24 cellular contexts compared by ENCODE assay signal in the genomic region with DNA sequence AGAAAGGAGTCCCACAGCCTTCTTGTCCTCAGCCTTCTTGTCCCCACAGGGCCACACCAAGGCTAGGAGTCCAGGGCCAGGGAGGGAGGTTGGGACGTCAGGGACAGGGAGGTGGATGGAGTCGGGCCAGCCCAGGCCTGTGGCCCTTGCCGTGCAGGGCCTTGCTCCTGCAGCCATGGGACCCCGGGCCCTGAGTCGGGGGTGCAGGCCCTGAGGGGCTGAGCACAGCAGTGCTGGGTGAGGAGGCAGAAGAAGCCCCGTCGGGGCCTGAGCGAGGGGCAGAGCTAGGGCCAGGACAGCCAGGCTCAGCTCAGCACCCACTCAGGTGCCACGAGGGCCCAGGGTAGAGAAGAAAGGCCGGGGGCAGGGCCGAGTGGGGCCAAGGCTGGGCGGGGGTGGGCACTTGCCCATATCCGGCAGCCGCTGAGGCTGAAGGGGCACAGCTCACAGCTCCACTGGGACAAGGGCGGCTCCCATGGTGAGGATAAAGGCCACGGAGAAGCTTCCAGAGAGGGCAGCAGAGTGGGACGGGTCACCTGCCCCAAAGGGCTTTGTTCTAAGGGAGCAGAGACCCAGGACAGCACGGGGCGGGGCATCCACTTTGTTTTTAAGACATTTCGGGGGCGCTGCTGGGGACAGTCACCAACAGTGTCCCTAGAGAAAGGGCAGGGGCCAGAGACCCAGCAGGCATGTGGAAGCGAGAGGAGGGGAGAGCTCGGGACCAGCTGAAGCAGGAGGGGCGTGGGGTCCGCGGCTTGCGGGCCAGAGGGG. TPM values are rescaled to one million over a fixed set of nuclear protein-coding genes. Genes with fewer than 3 reads are reported as not detected.
DNase-seq lines count a peak whose midpoint lies in the region; ATAC-seq lines count a peak whose summit lies in the region.
"Had no signal": no experiment of that assay in that cellular context is flagged by ENCODE, and none has a peak within 500 bp of the region (broad histone marks: within the 10 kb centered on the region; RNA-seq: fewer than 3 reads in every experiment).

No MANE protein-coding gene starts in this region.

- H3K27ac Mint-ChIP-seq in immature natural killer cell: peak overlapping the region in 4 of 6 donors; percentile 17 to 71 (median 64)
- H3K27ac Mint-ChIP-seq: CD4-positive, alpha-beta memory T cell had no signal

- WGBS in right cardiac atrium: 89% methylated on average over 27 of the region's 27 CpGs
- no CpG with 5 or more reads among the region's 27 CpGs for WGBS in trophoblast cell (ENCODE audit: extremely low coverage, insufficient coverage, insufficient read length)

- no peak overlapping the region for H3K9ac ChIP-seq in trophoblast cell (ENCODE audit: low read length)

- H3K4me3 ChIP-seq in right cardiac atrium (ENCODE audit: low read length) (no peak overlapping the region), trophoblast cell (ENCODE audit: low read depth, low read length) (no peak overlapping the region)
- H3K4me3 ChIP-seq: PC-9 had no signal

- ATAC-seq in Right ventricle myocardium superior (ENCODE audit: poor library complexity) (no peak), right cardiac atrium (no peak)

- H3K18ac ChIP-seq in trophoblast cell (ENCODE audit: low read length): no peak overlapping the region

- H2AFZ ChIP-seq in trophoblast cell (ENCODE audit: insufficient read depth, low read length, poor library complexity): no peak overlapping the region
- H2AFZ ChIP-seq: PC-9 had no signal

- H4K8ac ChIP-seq in trophoblast cell (ENCODE audit: low read depth, low read length): no peak overlapping the region

- H3K36me3 ChIP-seq in trophoblast cell (ENCODE audit: control insufficient read depth in 1 of 2, insufficient read depth in 2 of 2, low read length in 2 of 2): no peaks in the 10 kb centered on the region
- H3K36me3 ChIP-seq: BE2C had no signal

- no peak overlapping the region for H3K23ac ChIP-seq in trophoblast cell (ENCODE audit: low read length)

- H3K4me2 ChIP-seq in trophoblast cell (ENCODE audit: low read length): no peak overlapping the region
- H3K4me2 ChIP-seq: PC-9 had no signal

- H4K12ac ChIP-seq in trophoblast cell (ENCODE audit: low read depth, low read length): no peak overlapping the region

- peaks cover 14 to 21% of the 10 kb centered on the region in 2 donors for H3K4me1 Mint-ChIP-seq in immature natural killer cell

- intact Hi-C loops in Right ventricle myocardium superior (cut with DNase I): no loop called here
- intact Hi-C loops in right cardiac atrium (cut with DNase I): no loop called here

- peak overlapping the region; percentile 40 for H4K91ac ChIP-seq in trophoblast cell (ENCODE audit: low read depth, low read length)

- H3K79me1 ChIP-seq in trophoblast cell (ENCODE audit: low read length): peaks cover 10% of the 10 kb centered on the region

- H3K27ac ChIP-seq in right cardiac atrium (ENCODE audit: low read length): no peak overlapping the region
- H3K27ac ChIP-seq in trophoblast cell (ENCODE audit: low read depth, low read length): no peak overlapping the region
- H3K27ac ChIP-seq: PC-9 had no signal

- peaks cover 5 to 9% (median 6%) of the 10 kb centered on the region in 3 donors for H3K27me3 Mint-ChIP-seq in immature natural killer cell (ENCODE audit: low read depth in 3 of 3)

- H2BK5ac ChIP-seq in trophoblast cell (ENCODE audit: low read depth, low read length, poor library complexity): no peak overlapping the region

- peak overlapping the region; percentile 55 for H2BK12ac ChIP-seq in trophoblast cell (ENCODE audit: low read length)

- no peaks in the 10 kb centered on the region for H3K9me3 Mint-ChIP-seq in immature natural killer cell

- peak overlapping the region; percentile 22 for H3K14ac ChIP-seq in trophoblast cell (ENCODE audit: low read length)

- DNase-seq in Right ventricle myocardium superior (peak; percentile 29), right cardiac atrium (no peak), HuH-7.5 (ENCODE audit: low spot score) (peak; percentile 11), immature natural killer cell (no peak), trophoblast cell (no peak), UCSD-AML1 (lab: John Stamatoyannopoulos, UW; ENCODE audit: unreplicated experiment) (no peak), NCI-H345 (lab: John Stamatoyannopoulos, UW) (no peak)
- no peak for DNase-seq in stimulated activated CD4-positive, alpha-beta T cell treated with anti-CD3 and anti-CD28 coated beads, Interleukin-4, amount 100 ng/mL, for 24 hours
- DNase-seq: 8988T; BE2C; CD4-positive, alpha-beta memory T cell; DMS53; EL; IMR-90; NCI-H1417; NCI-H187 treated with DMSO at 0.1 percent for 48 hours; NCI-H226; NCI-H524 treated with DMSO at 0.1 percent for 48 hours; PC-9 had no signal

- H3K27me3 ChIP-seq in right cardiac atrium (ENCODE audit: control insufficient read depth, insufficient read depth) (no peaks in the 10 kb centered on the region), trophoblast cell (ENCODE audit: insufficient read depth, low read length) (no peaks in the 10 kb centered on the region)
- H3K27me3 ChIP-seq: BE2C had no signal

- peaks cover 1 to 14% (median 11%) of the 10 kb centered on the region in 3 donors for H3K36me3 Mint-ChIP-seq in immature natural killer cell
- H3K36me3 Mint-ChIP-seq: CD4-positive, alpha-beta memory T cell had no signal

- peaks cover 2% of the 10 kb centered on the region for H3K4me1 ChIP-seq in right cardiac atrium (ENCODE audit: control insufficient read depth, insufficient read depth, low read length)
- H3K4me1 ChIP-seq in trophoblast cell (ENCODE audit: control insufficient read depth in 1 of 2, insufficient read depth in 2 of 2, low read length in 2 of 2): peaks cover 18 to 22% of the 10 kb centered on the region in 2 experiments
- H3K4me1 ChIP-seq: BE2C had no signal

- peak overlapping the region; percentile 14 for H2BK120ac ChIP-seq in trophoblast cell (ENCODE audit: insufficient read depth, low read length, poor library complexity)

- peak overlapping the region in 3 of 5 donors; percentile 53 to 68 (median 63) for H3K4me3 Mint-ChIP-seq in immature natural killer cell
- H3K4me3 Mint-ChIP-seq: CD4-positive, alpha-beta memory T cell had no signal

- no peaks in the 10 kb centered on the region for H3K79me2 ChIP-seq in trophoblast cell (ENCODE audit: control insufficient read depth, insufficient read depth, low read length, poor library complexity)

- H3K9me3 ChIP-seq in right cardiac atrium (ENCODE audit: control insufficient read depth, low read length) (no peaks in the 10 kb centered on the region), trophoblast cell (ENCODE audit: insufficient read depth, low read depth, low read length) (no peaks in the 10 kb centered on the region)
- H3K9me3 ChIP-seq: BE2C had no signal

- H2AK5ac ChIP-seq in trophoblast cell (ENCODE audit: low read length): no peak overlapping the region

- no peak overlapping the region for H3K4ac ChIP-seq in trophoblast cell (ENCODE audit: low read depth, low read length)

RNA-seq across cellular contexts. Expression of a gene that starts 3.6 kb away (rescaled TPM):
- total RNA-seq in Right ventricle myocardium superior: 0.46 TPM
- total RNA-seq in right cardiac atrium: under 1 TPM in 3 of 4 donors, not detected in 1; 0.14 to 0.71 (median 0.14) TPM
- polyA plus RNA-seq in right cardiac atrium: 1.2 TPM
- 100 to 1,000 TPM in 1 of 3 donors, 10 to 100 TPM in 2; 64.8 to 123 (median 71.7) TPM for polyA plus RNA-seq in immature natural killer cell
- 0.22 and 0.28 TPM in 2 replicates for polyA plus RNA-seq in trophoblast cell (2013)
- total RNA-seq: CD4-positive, alpha-beta memory T cell; IMR-90; PC-9; SK-MEL-5 had no signal

RNA-seq across cellular contexts. Expression of a gene that starts 8.2 kb away (rescaled TPM):
- total RNA-seq in Right ventricle myocardium superior (not detected), right cardiac atrium (under 1 TPM; 0.29 to 0.62 (median 0.53) TPM)
- polyA plus RNA-seq in right cardiac atrium (0.63 TPM), immature natural killer cell (1 to 10 TPM in 1 of 3 donors, not detected in 2; 1.4 TPM)
- polyA plus RNA-seq in trophoblast cell (2013): 0.14 and 0.25 TPM in 2 replicates
- total RNA-seq: CD4-positive, alpha-beta memory T cell; HT1080; PC-9 had no signal
- polyA plus RNA-seq: CD4-positive, alpha-beta memory T cell had no signal

RNA-seq across cellular contexts. Expression of a gene that starts 23.5 kb away (rescaled TPM):
- total RNA-seq in Right ventricle myocardium superior: not detected
- not detected for total RNA-seq in right cardiac atrium
- polyA plus RNA-seq in right cardiac atrium: not detected
- polyA plus RNA-seq in immature natural killer cell: not detected
- polyA plus RNA-seq in trophoblast cell (2013): not detected in 2 replicates
- total RNA-seq: CD4-positive, alpha-beta memory T cell; H4; HT1080; IMR-90; M059J; PC-9; SK-MEL-5 had no signal
- polyA plus RNA-seq: AG04450; CD4-positive, alpha-beta memory T cell; IMR-90 had no signal

Comparison
In these comparisons a context has a peak if more than half of its experiments do, and no peak if none do; other contexts are left out.
1. DNase-seq: peak in Right ventricle myocardium superior (single experiment) and HuH-7.5 (single experiment); none in right cardiac atrium (0 of 3), immature natural killer cell (0 of 3), trophoblast cell (0 of 2), UCSD-AML1 (single experiment), stimulated activated CD4-positive, alpha-beta T cell treated with anti-CD3 and anti-CD28 coated beads, Interleukin-4, amount 100 ng/mL, for 24 hours (single experiment) and NCI-H345 (single experiment).